In genomic region chr6:41712651-41713103, GRCh38 we compare ENCODE assay signal across 1 cellular context.
TF ChIP-seq lines count a peak whose summit lies in the region.

No MANE protein-coding gene starts in this region.

TF ChIP-seq in HepG2, 621 proteins besides CTCF, POLR2A, EP300 and RAD21 (continued from another document):
- TF ChIP-seq MLXIP (CRISPR knock-in tag; IDR thresholded peaks at IDR 0.05; ENCODE audit: borderline replicate concordance) (no peak), CEBPB (IDR thresholded peaks at IDR 0.05; ENCODE audit: borderline replicate concordance, low read depth, low read length) (peak; percentile 82), PHB2 (IDR thresholded peaks at IDR 0.05; ENCODE audit: partially characterized antibody) (no peak), ZNF740 (CRISPR knock-in tag; IDR thresholded peaks at IDR 0.05) (no peak), HMGXB4 (CRISPR knock-in tag; IDR thresholded peaks at IDR 0.05; ENCODE audit: borderline replicate concordance in 1 of 2, low read depth in 1 of 2) (no peak), CEBPG (CRISPR knock-in tag; IDR thresholded peaks at IDR 0.05) (peak; percentile 25; the same call in 1 of the 2 replicates), FOXK2 (IDR thresholded peaks at IDR 0.05) (no peak), ZNF350 (CRISPR knock-in tag; IDR thresholded peaks at IDR 0.05; ENCODE audit: borderline replicate concordance, low read depth) (no peak), ZNF883 (CRISPR knock-in tag; IDR thresholded peaks at IDR 0.05; ENCODE audit: not compliant biosample characterization) (no peak), NBN (conservative IDR thresholded peaks at IDR 0.05) (no peak), ZNF263 (CRISPR knock-in tag; IDR thresholded peaks at IDR 0.05) (no peak), ZNF557 (CRISPR knock-in tag; IDR thresholded peaks at IDR 0.05) (no peak), MLLT10 (CRISPR knock-in tag; IDR thresholded peaks at IDR 0.05) (no peak), RXRA (CRISPR knock-in tag; IDR thresholded peaks at IDR 0.05) (no peak), ZSCAN22 (CRISPR knock-in tag; IDR thresholded peaks at IDR 0.05) (no peak)
